In the genomic region with DNA sequence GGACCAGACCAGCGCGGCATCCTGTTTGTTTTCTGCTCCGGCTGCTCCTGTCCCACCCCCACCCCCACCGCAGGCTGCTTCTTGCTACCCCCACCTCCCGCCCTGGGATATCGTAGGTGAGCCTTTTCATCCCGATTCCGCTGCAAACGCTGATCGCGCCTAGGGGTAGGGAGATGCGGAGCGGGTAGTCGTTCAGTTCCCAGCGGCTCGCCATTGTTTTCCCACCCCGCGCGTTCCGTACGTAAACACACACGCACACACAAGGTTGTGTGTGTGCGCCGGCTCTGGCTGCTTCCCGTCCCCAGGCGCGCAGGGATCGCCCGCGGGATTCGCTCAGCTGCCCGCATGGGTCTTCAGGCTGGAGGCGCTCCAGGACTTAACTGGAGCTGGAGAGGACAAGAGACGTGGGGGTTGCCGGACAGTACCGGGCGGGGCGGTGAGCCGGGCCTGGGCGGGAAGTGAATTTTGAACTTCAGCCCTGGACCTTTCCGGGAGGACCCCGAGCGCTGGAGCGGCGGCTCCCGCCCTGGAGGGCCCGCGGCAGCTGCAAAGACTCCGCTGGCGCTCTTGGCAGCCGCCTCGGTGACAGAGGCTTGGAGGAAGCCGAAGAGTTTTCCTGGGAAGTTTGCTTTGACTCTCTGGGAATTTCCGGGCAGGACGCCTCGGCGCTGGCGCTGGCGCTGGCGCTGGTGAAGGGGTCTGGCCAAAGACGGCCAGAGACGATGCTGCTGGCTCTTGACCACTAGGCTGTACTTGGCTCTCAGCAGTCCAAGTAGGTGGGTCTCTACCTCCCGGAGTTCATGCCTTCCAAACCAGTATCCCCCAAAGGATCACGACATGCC, we compare ENCODE assay signal across 8 cellular contexts. TPM values are rescaled to one million over a fixed set of nuclear protein-coding genes. Genes with fewer than 3 reads are reported as not detected.
A peak's percentile ranks its signal among the peaks of the same experiment; 100 is the strongest.
DNase-seq lines count a peak whose midpoint lies in the region; ATAC-seq and TF ChIP-seq lines count a peak whose summit lies in the region.

No MANE protein-coding gene starts in this region.

- TF ChIP-seq CTCF in RWPE1 (conservative IDR thresholded peaks at IDR 0.05; ENCODE audit: low read depth): no peak
- TF ChIP-seq CTCF in lower leg skin (IDR thresholded peaks at IDR 0.05): no peak

- WGBS in ectodermal cell, 2 experiments: 0% methylated on average over 61 to 64 of the region's 64 CpGs
- 0 to 1% methylated on average over 38 to 55 of the region's 64 CpGs for WGBS in lower leg skin, 2 donors

- in situ Hi-C loops in KBM-7 (cut with MboI; ENCODE audit: low pct_unique_long_range_greater_than_20kb, low sequenced_read_pairs): no loop called here

- H3K4me3 Mint-ChIP-seq in activated naive CD4-positive, alpha-beta T cell treated with anti-CD3 and anti-CD28 coated beads, Interleukin-2, amount 50 U/mL, for 24 hours: peak overlapping the region; percentile 83

- peak overlapping the region; percentile 85 for H3K27ac ChIP-seq in RWPE1
- H3K27ac ChIP-seq in ectodermal cell (ENCODE audit: insufficient read depth, low read depth, low read length, poor library complexity, severe bottlenecking): no peak overlapping the region
- H3K27ac ChIP-seq in stomach smooth muscle (ENCODE audit: low read length): peak overlapping the region; percentile 24

- H3K36me3 ChIP-seq in ectodermal cell (ENCODE audit: control insufficient read depth, insufficient read depth, low read length) (no peaks in the 10 kb centered on the region), stomach smooth muscle (ENCODE audit: control insufficient read depth in 2 of 2, insufficient read depth in 2 of 2, low read length in 2 of 2) (no peaks in the 10 kb centered on the region)

- peaks cover 22% of the 10 kb centered on the region for H3K4me1 ChIP-seq in ectodermal cell (ENCODE audit: control insufficient read depth, insufficient read depth, low read length)
- H3K4me1 ChIP-seq in stomach smooth muscle (ENCODE audit: control insufficient read depth, insufficient read depth, low read length): peaks cover 31% of the 10 kb centered on the region

- H3K9me3 ChIP-seq in ectodermal cell (ENCODE audit: control insufficient read depth, low read length) (no peaks in the 10 kb centered on the region), stomach smooth muscle (ENCODE audit: control insufficient read depth in 2 of 2, low read length in 2 of 2) (no peaks in the 10 kb centered on the region)

- POLR2A ChIA-PET in RWPE1 (lab: Yijun Ruan, JAX; ENCODE audit: low non-redundant PET): interaction anchor here (0.7 to 2.3 kb wide), 2 partner anchors 80 to 203 kb away, joined by 3 to 8 read pairs; no protein-coding TSS in a partner anchor

- peaks cover 47% of the 10 kb centered on the region for H3K27me3 Mint-ChIP-seq in activated naive CD4-positive, alpha-beta T cell treated with anti-CD3 and anti-CD28 coated beads, Interleukin-2, amount 50 U/mL, for 24 hours

- no peak for TF ChIP-seq POLR2A in lower leg skin (IDR thresholded peaks at IDR 0.05)

- ATAC-seq in activated naive CD4-positive, alpha-beta T cell treated with anti-CD3 and anti-CD28 coated beads, Interleukin-2, amount 50 U/mL, for 72 hours: no peak
- no peak for ATAC-seq in HG03460 (IDR thresholded peaks at IDR 0.05; ENCODE audit: unreplicated experiment)

- peaks cover 16% of the 10 kb centered on the region for H3K4me1 Mint-ChIP-seq in activated naive CD4-positive, alpha-beta T cell treated with anti-CD3 and anti-CD28 coated beads, Interleukin-2, amount 50 U/mL, for 24 hours

- H3K4me3 ChIP-seq in ectodermal cell (ENCODE audit: insufficient read depth, low read depth, low read length) (peak overlapping the region; percentile 89), lower leg skin (ENCODE audit: low read depth, poor library complexity, severe bottlenecking) (peak overlapping the region; percentile 58), stomach smooth muscle (ENCODE audit: low read length in 2 of 2) (peak overlapping the region; percentile 47 to 79)

- H3K27ac Mint-ChIP-seq in activated naive CD4-positive, alpha-beta T cell treated with anti-CD3 and anti-CD28 coated beads, Interleukin-2, amount 50 U/mL, for 24 hours: no peak overlapping the region
- no peak overlapping the region for H3K27ac Mint-ChIP-seq in activated naive CD4-positive, alpha-beta T cell treated with anti-CD3 and anti-CD28 coated beads, Interleukin-2, amount 50 U/mL, for 72 hours

- no peak for DNase-seq in activated naive CD4-positive, alpha-beta T cell treated with anti-CD3 and anti-CD28 coated beads, Interleukin-2, amount 50 U/mL, for 72 hours (ENCODE audit: low spot score in 2 of 2)
- peak; percentile 85 for DNase-seq in RWPE1 (ENCODE audit: low spot score)
- DNase-seq in lower leg skin (ENCODE audit: low spot score in 2 of 2): peak; percentile 41 to 89
- DNase-seq in KBM-7: no peak

- intact Hi-C loops in lower leg skin (cut with DNase I; ENCODE audit: low total_unique reads): no loop called here

- no peaks in the 10 kb centered on the region for H3K36me3 Mint-ChIP-seq in activated naive CD4-positive, alpha-beta T cell treated with anti-CD3 and anti-CD28 coated beads, Interleukin-2, amount 50 U/mL, for 24 hours
- no peaks in the 10 kb centered on the region for H3K36me3 Mint-ChIP-seq in activated naive CD4-positive, alpha-beta T cell treated with anti-CD3 and anti-CD28 coated beads, Interleukin-2, amount 50 U/mL, for 72 hours

- H3K27me3 ChIP-seq in ectodermal cell (ENCODE audit: control insufficient read depth, insufficient read depth, low read length, poor library complexity, severe bottlenecking) (no peaks in the 10 kb centered on the region), stomach smooth muscle (ENCODE audit: control insufficient read depth in 1 of 2, insufficient read depth in 2 of 2, low read length in 2 of 2) (peaks cover 30 to 33% of the 10 kb centered on the region in 2 donors)

- H3K9me3 Mint-ChIP-seq in activated naive CD4-positive, alpha-beta T cell treated with anti-CD3 and anti-CD28 coated beads, Interleukin-2, amount 50 U/mL, for 24 hours: no peaks in the 10 kb centered on the region
- H3K9me3 Mint-ChIP-seq in activated naive CD4-positive, alpha-beta T cell treated with anti-CD3 and anti-CD28 coated beads, Interleukin-2, amount 50 U/mL, for 72 hours: no peaks in the 10 kb centered on the region

- CTCF ChIA-PET in RWPE1 (lab: Yijun Ruan, JAX): interaction anchor here (0.6 to 4.7 kb wide), 9 partner anchors 13 to 796 kb away, joined by 3 to 57 read pairs (median 4); no protein-coding TSS in a partner anchor

- H3K9ac ChIP-seq in stomach smooth muscle (ENCODE audit: low read length in 2 of 2): peak overlapping the region in 1 of 2 donors; percentile 32

RNA-seq across cellular contexts. Expression of gene SOX13, which starts 1.6 kb away (rescaled TPM):
- total RNA-seq in activated naive CD4-positive, alpha-beta T cell treated with anti-CD3 and anti-CD28 coated beads, Interleukin-2, amount 50 U/mL, for 72 hours: under 1 TPM in 1 of 2 donors, not detected in 1; 0.73 TPM
- 67.1 TPM for polyA plus RNA-seq in ectodermal cell (2013, experiment 1 of 4)
- 66.2 TPM for polyA plus RNA-seq in ectodermal cell (2013, experiment 2 of 4)
- polyA plus RNA-seq in ectodermal cell (2013, experiment 3 of 4): 62.6 TPM
- 68.2 TPM for polyA plus RNA-seq in ectodermal cell (2013, experiment 4 of 4)
- 10 to 100 TPM in 2 of 4 donors, 1 to 10 TPM in 2; 7.2 to 32.2 (median 16.8) TPM for total RNA-seq in lower leg skin

Comparison
In these comparisons a context has a peak if more than half of its experiments do, and no peak if none do; other contexts are left out.
1. DNase-seq: peak in RWPE1 (single experiment) and lower leg skin (2 of 2); none in activated naive CD4-positive, alpha-beta T cell treated with anti-CD3 and anti-CD28 coated beads, Interleukin-2, amount 50 U/mL, for 72 hours (0 of 2) and KBM-7 (single experiment).
2. RNA of gene SOX13, which starts 1.6 kb away (total RNA-seq): 7.2 to 32.2 TPM in lower leg skin; 0.73 TPM in activated naive CD4-positive, alpha-beta T cell treated with anti-CD3 and anti-CD28 coated beads, Interleukin-2, amount 50 U/mL, for 72 hours; every median in the first group is over 4 times any median in the second.
3. Peak in every context shown above with its lines, with median percentiles within 50 percentile points of each other: H3K4me3 ChIP-seq.